Comparison of ENCODE assay signal across 21 cellular contexts in genomic region chr20:40472905-40473304, GRCh38.
A peak's percentile ranks its signal among the peaks of the same experiment; 100 is the strongest.
DNase-seq lines count a peak whose midpoint lies in the region; ATAC-seq, FAIRE-seq and TF ChIP-seq lines count a peak whose summit lies in the region.
"Had no signal": no experiment of that assay in that cellular context is flagged by ENCODE, and none has a peak within 500 bp of the region (broad histone marks: within the 10 kb centered on the region; RNA-seq: fewer than 3 reads in every experiment).

No MANE protein-coding gene starts in this region.

- FAIRE-seq in bronchial epithelial cell (lab: Jason Lieb, UNC), result no peak
- FAIRE-seq: A549, D721Med, GM12891, GM18507, H54 had no signal

- H3K9ac ChIP-seq in BLaER1 treated with 17β-estradiol and CSF1 and Interleukin-3, amounts not matched to agents 10 nM and 100 nM, result 0 out of 22 replicates have a peak overlapping the region, but pooled peaks of 1 of the 11 experiments have one; percentile 3
- no peak overlapping the region for H3K9ac ChIP-seq in GM23248

- in situ Hi-C loops in GM23248 (cut with MboI), result no loop called here

- no peak overlapping the region for H3K4me3 ChIP-seq in BLaER1 treated with 17β-estradiol and CSF1 and Interleukin-3, amounts not matched to agents 10 nM and 100 nM
- H3K4me3 ChIP-seq in GM23248 (no peak overlapping the region), bronchial epithelial cell (ENCODE audit: low read depth, low read length) (no peak overlapping the region)
- H3K4me3 ChIP-seq: A549, HAP-1 had no signal

- WGBS in GM23248 (ENCODE audit: low coverage in 1 of 2, low lambda C conversion rate in 2 of 2, missing lambda C conversion rate in 2 of 2), 2 experiments, result 55 to 80% methylated on average over 1 of the region's 1 CpG

- H3K79me2 ChIP-seq in GM23248 (ENCODE audit: insufficient read depth), result no peaks in the 10 kb centered on the region

- peaks cover 7% of the 10 kb centered on the region for H3F3A ChIP-seq in GM23248 (ENCODE audit: insufficient read depth)

- no peaks in the 10 kb centered on the region for H3K27me3 ChIP-seq in BLaER1 treated with 17β-estradiol and CSF1 and Interleukin-3, amounts not matched to agents 10 nM and 100 nM
- no peaks in the 10 kb centered on the region for H3K27me3 ChIP-seq in GM23248 (replicated peaks; ENCODE audit: insufficient read depth)
- no peaks in the 10 kb centered on the region for H3K27me3 ChIP-seq in bronchial epithelial cell (ENCODE audit: control insufficient read depth, insufficient read depth, low read length)

- no peaks in the 10 kb centered on the region for H4K20me1 ChIP-seq in BLaER1 treated with 17β-estradiol and CSF1 and Interleukin-3, amounts not matched to agents 10 nM and 100 nM
- H4K20me1 ChIP-seq in GM23248 (ENCODE audit: insufficient read depth), result no peaks in the 10 kb centered on the region

- DNase-seq in GM23248 (peak; percentile 22), bronchial epithelial cell (ENCODE audit: low read depth) (peak; percentile 72), NCI-H748 treated with DMSO at 0.1 percent for 48 hours (lab: John Stamatoyannopoulos, UW) (no peak), DMS79 treated with DMSO at 0.1 percent for 48 hours (lab: John Stamatoyannopoulos, UW) (no peak)
- DNase-seq: 8988T; ACHN; AML-193; CD4-positive, alpha-beta T cell; CD8-positive, alpha-beta memory T cell; DMS 273 treated with DMSO at 0.1 percent for 48 hours; GF-D8; GOT3; HFFc6 had no signal

- H3K4me2 ChIP-seq in BLaER1 treated with 17β-estradiol and CSF1 and Interleukin-3, amounts not matched to agents 10 nM and 100 nM, result peak overlapping the region in 6 of 11 experiments; percentile 73 to 91 (median 83); a peak in 10 of 22 replicates
- no peak overlapping the region for H3K4me2 ChIP-seq in GM23248 (ENCODE audit: unreplicated experiment)
- H3K4me2 ChIP-seq: A549 had no signal

- H3K27ac ChIP-seq in BLaER1 treated with 17β-estradiol and CSF1 and Interleukin-3, amounts not matched to agents 10 nM and 100 nM, result peak overlapping the region in 2 of 11 experiments; percentile 13 to 38; a peak in 2 of 22 replicates
- H3K27ac ChIP-seq in GM23248, result no peak overlapping the region
- H3K27ac ChIP-seq: A549 had no signal

- no peaks in the 10 kb centered on the region for H3K9me3 ChIP-seq in BLaER1 treated with 17β-estradiol and CSF1 and Interleukin-3, amounts not matched to agents 10 nM and 100 nM (replicated peaks in 1 of 11)
- no peaks in the 10 kb centered on the region for H3K9me3 ChIP-seq in GM23248 (ENCODE audit: low read depth)
- H3K9me3 ChIP-seq: A549, HAP-1 had no signal

- H2AFZ ChIP-seq in GM23248, result no peak overlapping the region

- TF ChIP-seq CTCF in bronchial epithelial cell (IDR thresholded peaks at IDR 0.05; ENCODE audit: insufficient read depth, low read length, severe bottlenecking), result no peak

- peaks cover 34 to 68% (median 45%) of the 10 kb centered on the region in 10 experiments for H3K4me1 ChIP-seq in BLaER1 treated with 17β-estradiol and CSF1 and Interleukin-3, amounts not matched to agents 10 nM and 100 nM
- H3K4me1 ChIP-seq in GM23248 (ENCODE audit: insufficient read depth), result peaks cover 5% of the 10 kb centered on the region; the same call in 1 of the 2 replicates
- H3K4me1 ChIP-seq: A549, HAP-1 had no signal

- no peak for ATAC-seq in HG03135 (IDR thresholded peaks at IDR 0.05; ENCODE audit: unreplicated experiment)
- ATAC-seq: A549 had no signal

- H3K36me3 ChIP-seq in BLaER1 treated with 17β-estradiol and CSF1 and Interleukin-3, amounts not matched to agents 10 nM and 100 nM, result no peaks in the 10 kb centered on the region
- H3K36me3 ChIP-seq in GM23248 (ENCODE audit: low read depth), result no peaks in the 10 kb centered on the region
- no peaks in the 10 kb centered on the region for H3K36me3 ChIP-seq in bronchial epithelial cell (ENCODE audit: control insufficient read depth, insufficient read depth, low read length)
- H3K36me3 ChIP-seq: HAP-1 had no signal

- H3K9me2 ChIP-seq in GM23248 (ENCODE audit: insufficient read depth), result no peaks in the 10 kb centered on the region

Comparison
In these comparisons a context has a peak if more than half of its experiments do, and no peak if none do; other contexts are left out.
1. DNase-seq: peak in GM23248 (single experiment) and bronchial epithelial cell (single experiment); none in NCI-H748 treated with DMSO at 0.1 percent for 48 hours (single experiment) and DMS79 treated with DMSO at 0.1 percent for 48 hours (single experiment).